ENCODE assay signal across 20 cellular contexts in genomic region chr3:13703071-13703470, GRCh38.
"Had no signal": no experiment of that assay in that cellular context is flagged by ENCODE, and none has a peak within 500 bp of the region (broad histone marks: within the 10 kb centered on the region; RNA-seq: fewer than 3 reads in every experiment).

No MANE protein-coding gene starts in this region.

- H3K27ac ChIP-seq: cardiac muscle cell, dorsolateral prefrontal cortex, left lung, skin epidermis, stomach, testis had no signal

- H3K36me3 Mint-ChIP-seq: stimulated activated effector memory CD8-positive, alpha-beta T cell treated with anti-CD3 and anti-CD28 coated beads, Interleukin-12 subunit alpha, Interleukin-12 subunit beta, amount 100 ng/mL, for 72 hours had no signal

- H3K9me3 ChIP-seq: testis had no signal

- H3K4me3 Mint-ChIP-seq: activated B cell treated with CpG ODN at 0.5 μM for 24 hours; activated CD8-positive, alpha-beta T cell treated with anti-CD3 and anti-CD28 coated beads for 36 hours; activated naive CD8-positive, alpha-beta T cell; activated T-cell treated with anti-CD3 and anti-CD28 coated beads, Interleukin-2, amount 50 U/mL, for 24 hours; nephron progenitor cell; stimulated activated effector memory CD8-positive, alpha-beta T cell treated with anti-CD3 and anti-CD28 coated beads, Interleukin-12 subunit alpha, Interleukin-12 subunit beta, amount 100 ng/mL, for 72 hours had no signal

- H3K36me3 ChIP-seq: cardiac muscle cell, left lung, stomach had no signal

- H3K4me3 ChIP-seq: cardiac muscle cell, dorsolateral prefrontal cortex, left lung, skin epidermis, stomach, testis had no signal

- H3K27me3 ChIP-seq: cardiac muscle cell, testis had no signal

- H3K4me1 ChIP-seq: left lung, stomach, testis had no signal

- DNase-seq: activated B cell treated with CpG ODN at 0.5 μM for 24 hours; activated CD4-positive, alpha-beta T cell treated with anti-CD3 and anti-CD28 coated beads for 4 hours; activated CD8-positive, alpha-beta T cell treated with anti-CD3 and anti-CD28 coated beads for 36 hours; activated T-cell treated with anti-CD3 and anti-CD28 coated beads, Interleukin-2, amount 50 U/mL, for 24 hours; foreskin melanocyte; hypothalamus; mammary epithelial cell; nephron progenitor cell; nucleus accumbens; retina; stimulated activated CD4-positive, alpha-beta T cell treated with anti-CD3 and anti-CD28 coated beads, Interleukin-4, amount 100 ng/mL, for 24 hours; stomach; SW 1271; testis had no signal

- H3K27ac Mint-ChIP-seq: activated B cell treated with CpG ODN at 0.5 μM for 24 hours; activated CD8-positive, alpha-beta T cell treated with anti-CD3 and anti-CD28 coated beads for 36 hours; activated naive CD8-positive, alpha-beta T cell; activated T-cell treated with anti-CD3 and anti-CD28 coated beads, Interleukin-2, amount 50 U/mL, for 24 hours; nephron progenitor cell; stimulated activated effector memory CD8-positive, alpha-beta T cell treated with anti-CD3 and anti-CD28 coated beads, Interleukin-12 subunit alpha, Interleukin-12 subunit beta, amount 100 ng/mL, for 72 hours had no signal

- H3K4me1 Mint-ChIP-seq: activated B cell treated with CpG ODN at 0.5 μM for 24 hours; stimulated activated effector memory CD8-positive, alpha-beta T cell treated with anti-CD3 and anti-CD28 coated beads, Interleukin-12 subunit alpha, Interleukin-12 subunit beta, amount 100 ng/mL, for 72 hours had no signal
